21 cellular contexts compared by ENCODE assay signal in the genomic region with DNA sequence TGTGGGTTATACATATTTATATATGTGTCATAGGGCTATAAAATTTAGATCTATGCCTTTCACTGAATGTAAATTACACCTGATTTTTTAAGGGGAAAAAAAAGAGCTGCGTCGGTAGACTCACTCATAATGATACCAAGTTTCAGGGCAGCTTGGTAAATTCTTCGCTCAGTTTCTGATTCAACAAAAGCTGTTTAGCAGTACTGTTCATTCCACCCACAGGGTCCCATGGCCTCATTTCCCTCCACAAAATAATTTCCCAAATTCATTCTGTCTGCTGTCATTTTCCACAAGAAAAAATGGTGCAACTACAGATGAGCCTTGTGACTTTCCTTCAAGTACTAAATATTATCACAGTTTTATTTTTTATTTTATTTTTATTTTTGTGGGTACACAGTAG.
"Had no signal": no experiment of that assay in that cellular context is flagged by ENCODE, and none has a peak within 500 bp of the region (broad histone marks: within the 10 kb centered on the region; RNA-seq: fewer than 3 reads in every experiment).

No MANE protein-coding gene starts in this region.

- DNase-seq: stimulated activated CD4-positive, alpha-beta T cell treated with anti-CD3 and anti-CD28 coated beads, Interleukin-2, amount 100 ng/mL, for 48 hours; stimulated activated CD4-positive, alpha-beta T cell treated with anti-CD3 and anti-CD28 coated beads, Interleukin-4, amount 100 ng/mL, for 1 hour; stimulated activated CD4-positive, alpha-beta T cell treated with anti-CD3 and anti-CD28 coated beads, Interleukin-4, amount 100 ng/mL, for 24 hours; stimulated activated CD4-positive, alpha-beta T cell treated with anti-CD3 and anti-CD28 coated beads, Interleukin-4, amount 100 ng/mL, for 4 hours; stimulated activated CD8-positive, alpha-beta memory T cell treated with anti-CD3 and anti-CD28 coated beads, Interleukin-4, amount 100 ng/mL, for 48 hours; stimulated activated naive B cell treated with anti-CD40 and anti-IgM and Interleukin-4, amounts not matched to agents 10 μg/mL and 1 μg/mL and 100 μg/mL, for 72 hours; stimulated activated naive CD4-positive, alpha-beta T cell; stimulated activated naive CD4-positive, alpha-beta T cell treated with Interleukin-2 at 50 U/mL for 16 hours; stimulated activated naive CD8-positive, alpha-beta T cell treated with anti-CD3 and anti-CD28 coated beads, Interleukin-15, amount 100 ng/mL, for 72 hours; stimulated activated naive CD8-positive, alpha-beta T cell treated with anti-CD3 and anti-CD28 coated beads, Interleukin-15, Interleukin-2, amounts not matched to agents 100 U/mL and 50 U/mL, for 24 hours; stomach; substantia nigra; testis; thyroid gland; tibial artery; transverse colon; trophoblast cell; upper lobe of right lung; uterus had no signal

- ATAC-seq: stimulated activated effector memory CD8-positive, alpha-beta T cell treated with anti-CD3 and anti-CD28 coated beads, Interleukin-12 subunit alpha, Interleukin-12 subunit beta, amount 100 ng/mL, for 72 hours; stimulated activated memory B cell treated with anti-CD40 and anti-IgM and Interleukin-4, amounts not matched to agents 10 μg/mL and 1 μg/mL and 100 μg/mL, for 72 hours; stimulated activated naive B cell treated with anti-CD40 and anti-IgM and Interleukin-4, amounts not matched to agents 10 μg/mL and 1 μg/mL and 100 μg/mL, for 72 hours; stimulated activated naive CD8-positive, alpha-beta T cell treated with anti-CD3 and anti-CD28 coated beads, Interleukin-15, amount 100 ng/mL, for 72 hours; stimulated activated naive CD8-positive, alpha-beta T cell treated with anti-CD3 and anti-CD28 coated beads, Interleukin-15, Interleukin-2, amounts not matched to agents 100 U/mL and 50 U/mL, for 24 hours; upper lobe of right lung had no signal
